ENCODE assay signal across 8 cellular contexts in the genomic region with DNA sequence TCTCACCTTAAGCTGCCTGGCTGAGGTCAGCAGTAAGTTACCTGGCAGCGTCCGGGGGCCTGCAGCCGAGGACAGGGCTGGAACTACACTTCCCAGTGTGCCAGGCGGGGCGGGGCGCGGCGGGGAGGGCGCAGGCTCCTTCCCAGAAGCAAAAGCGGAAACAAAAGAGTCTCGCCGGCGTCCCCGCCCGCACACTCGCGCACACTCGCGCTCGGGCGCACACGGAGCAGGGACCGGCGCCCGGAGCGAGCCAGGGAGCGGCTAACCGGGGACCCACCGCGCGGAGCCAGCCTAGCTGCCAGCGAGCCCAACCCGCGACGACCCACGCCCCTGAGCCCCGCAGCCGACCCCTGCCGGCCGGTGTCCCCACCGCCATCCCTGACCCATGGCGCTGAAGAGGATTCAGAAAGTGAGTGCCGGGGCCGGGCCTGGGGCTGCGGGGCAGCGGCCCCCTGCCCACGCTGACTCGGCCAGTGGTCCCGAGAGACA. TPM values are rescaled to one million over a fixed set of nuclear protein-coding genes. Genes with fewer than 3 reads are reported as not detected.
DNase-seq lines count a peak whose midpoint lies in the region; ATAC-seq, FAIRE-seq and TF ChIP-seq lines count a peak whose summit lies in the region.

A gene (plus strand): TSS at position 190 of the 489 bp plus-strand sequence. CDS start 196 bp downstream, at position 386.

- no peak for FAIRE-seq in RCC 7860 (lab: Jason Lieb, UNC)

- POLR2A ChIA-PET in naive thymus-derived CD4-positive, alpha-beta T cell (lab: Charles Lee): interaction anchor here (1.0 to 2.0 kb wide), 3 partner anchors 11 to 55 kb away, joined by 3 to 30 read pairs (median 4); a partner anchor contains a TSS

- H3K9ac ChIP-seq in HUES64 (ENCODE audit: low read depth, low read length): peak within 1 kb of the TSS; percentile 89
- H3K9ac ChIP-seq in fibroblast of lung (ENCODE audit: insufficient read depth, low read length): peak within 1 kb of the TSS; percentile 84

- no peaks in the 10 kb centered on the region for H3K36me3 ChIP-seq in HUES64 (ENCODE audit: insufficient read depth, low read length)
- H3K36me3 ChIP-seq in fibroblast of lung (ENCODE audit: control insufficient read depth, insufficient read depth, low read length): no peaks in the 10 kb centered on the region
- H3K36me3 ChIP-seq in naive thymus-derived CD4-positive, alpha-beta T cell (ENCODE audit: control insufficient read depth in 2 of 3, insufficient read depth in 3 of 3, low read length in 3 of 3): peaks cover 0 to 7% (median 0%) of the 10 kb centered on the region in 3 experiments

- H3K4me1 Mint-ChIP-seq in activated T-helper 1 cell treated with anti-CD3 and anti-CD28 coated beads, Interleukin-12 subunit alpha, Interleukin-12 subunit beta, Interleukin-2, Interleukin-4 antibody, amounts not matched to agents 30 ng/mL and 10 ng/mL and 1 ng/mL, durations not matched to agents 14 hours and 24 hours and 36 hours (ENCODE audit: low read depth): peaks cover 14% of the 10 kb centered on the region
- peaks cover 25 to 44% (median 38%) of the 10 kb centered on the region in 7 donors for H3K4me1 Mint-ChIP-seq in naive thymus-derived CD4-positive, alpha-beta T cell

- peak in 1 of 2 donors; percentile 3 for TF ChIP-seq CTCF in fibroblast of lung (conservative IDR thresholded peaks at IDR 0.05 in 1 of 2, IDR thresholded peaks at IDR 0.05 in 1 of 2; ENCODE audit: low read depth in 1 of 2, low read length in 2 of 2)

- peak within 1 kb of the TSS; percentile 80 for H3K27ac Mint-ChIP-seq in activated T-helper 1 cell treated with anti-CD3 and anti-CD28 coated beads, Interleukin-12 subunit alpha, Interleukin-12 subunit beta, Interleukin-2, Interleukin-4 antibody, amounts not matched to agents 30 ng/mL and 10 ng/mL and 1 ng/mL, durations not matched to agents 14 hours and 24 hours and 36 hours
- peak within 1 kb of the TSS; percentile 77 to 96 (median 87) for H3K27ac Mint-ChIP-seq in naive thymus-derived CD4-positive, alpha-beta T cell

- H3K4me3 ChIP-seq in HUES64 (ENCODE audit: low read length): peak within 1 kb of the TSS; percentile 88
- H3K4me3 ChIP-seq in fibroblast of lung (replicated peaks in 1 of 4; ENCODE audit: control extremely low read depth in 1 of 4, insufficient read depth in 1 of 4, low read depth in 3 of 4, low read length in 4 of 4): peak within 1 kb of the TSS; percentile 80 to 94 (median 84)
- peak within 1 kb of the TSS; percentile 71 for H3K4me3 ChIP-seq in naive thymus-derived CD4-positive, alpha-beta T cell (ENCODE audit: low read length)

- under 1% methylated on average over 49 of the region's 49 CpGs for WGBS in HUES64

- H3K27ac ChIP-seq in HUES64 (ENCODE audit: low read depth, low read length) (0 out of 2 replicates have a peak within 1 kb of the TSS, but pooled peaks have one; percentile 28), fibroblast of lung (ENCODE audit: insufficient read depth, low read length) (peak within 1 kb of the TSS; percentile 57)
- peak within 1 kb of the TSS; percentile 78 for H3K27ac ChIP-seq in naive thymus-derived CD4-positive, alpha-beta T cell (ENCODE audit: low read depth, low read length)

- no peaks in the 10 kb centered on the region for H3K9me3 Mint-ChIP-seq in activated T-helper 1 cell treated with anti-CD3 and anti-CD28 coated beads, Interleukin-12 subunit alpha, Interleukin-12 subunit beta, Interleukin-2, Interleukin-4 antibody, amounts not matched to agents 30 ng/mL and 10 ng/mL and 1 ng/mL, durations not matched to agents 14 hours and 24 hours and 36 hours
- H3K9me3 Mint-ChIP-seq in naive thymus-derived CD4-positive, alpha-beta T cell: peaks cover 0 to 2% (median 0%) of the 10 kb centered on the region in 11 donors

- H3K27me3 Mint-ChIP-seq in activated T-helper 1 cell treated with anti-CD3 and anti-CD28 coated beads, Interleukin-12 subunit alpha, Interleukin-12 subunit beta, Interleukin-2, Interleukin-4 antibody, amounts not matched to agents 30 ng/mL and 10 ng/mL and 1 ng/mL, durations not matched to agents 14 hours and 24 hours and 36 hours (ENCODE audit: insufficient read depth): peaks cover 8% of the 10 kb centered on the region
- H3K27me3 Mint-ChIP-seq in naive thymus-derived CD4-positive, alpha-beta T cell: peaks cover 0 to 7% (median 4%) of the 10 kb centered on the region in 5 donors

- no peaks in the 10 kb centered on the region for H4K20me1 ChIP-seq in fibroblast of lung (ENCODE audit: control insufficient read depth, extremely low read depth, insufficient read depth, low read length)

- H3K27me3 ChIP-seq in HUES64 (ENCODE audit: insufficient read depth, low read length) (no peaks in the 10 kb centered on the region), fibroblast of lung (ENCODE audit: control insufficient read depth, insufficient read depth, low read length) (peaks cover 13% of the 10 kb centered on the region)
- no peaks in the 10 kb centered on the region for H3K27me3 ChIP-seq in naive thymus-derived CD4-positive, alpha-beta T cell (ENCODE audit: control insufficient read depth in 2 of 2, insufficient read depth in 2 of 2, low read length in 2 of 2)

- H3K79me2 ChIP-seq in fibroblast of lung (ENCODE audit: control insufficient read depth, insufficient read depth, low read length): no peaks in the 10 kb centered on the region

- CTCF ChIA-PET in naive thymus-derived CD4-positive, alpha-beta T cell (lab: Charles Lee): interaction anchor here (0.7 to 1.2 kb wide), 3 partner anchors 49 to 152 kb away, joined by 3 to 4 read pairs (median 3); no protein-coding TSS in a partner anchor

- H3K4me1 ChIP-seq in HUES64 (ENCODE audit: insufficient read depth, low read length): peaks cover 10% of the 10 kb centered on the region
- no peaks in the 10 kb centered on the region for H3K4me1 ChIP-seq in fibroblast of lung (ENCODE audit: control insufficient read depth, extremely low read depth, insufficient read depth, low read length)
- H3K4me1 ChIP-seq in naive thymus-derived CD4-positive, alpha-beta T cell (ENCODE audit: control insufficient read depth in 2 of 2, insufficient read depth in 2 of 2, low read length in 2 of 2): peaks cover 0 to 15% of the 10 kb centered on the region in 2 donors

- peak within 1 kb of the TSS; percentile 92 for H3K4me3 Mint-ChIP-seq in activated T-helper 1 cell treated with anti-CD3 and anti-CD28 coated beads, Interleukin-12 subunit alpha, Interleukin-12 subunit beta, Interleukin-2, Interleukin-4 antibody, amounts not matched to agents 30 ng/mL and 10 ng/mL and 1 ng/mL, durations not matched to agents 14 hours and 24 hours and 36 hours
- H3K4me3 Mint-ChIP-seq in naive thymus-derived CD4-positive, alpha-beta T cell: peak within 1 kb of the TSS; percentile 88 to 98 (median 96)

- peak within 1 kb of the TSS; percentile 69 for H3K4me2 ChIP-seq in fibroblast of lung (ENCODE audit: extremely low read depth, insufficient read depth, low read length)

- peak; percentile 97 for ATAC-seq in GM21447 (IDR thresholded peaks at IDR 0.05; ENCODE audit: unreplicated experiment)
- ATAC-seq in naive thymus-derived CD4-positive, alpha-beta T cell: peak; percentile 98

- intact Hi-C loops in activated T-helper 1 cell treated with anti-CD3 and anti-CD28 coated beads, Interleukin-12 subunit alpha, Interleukin-12 subunit beta, Interleukin-2, Interleukin-4 antibody, amounts not matched to agents 30 ng/mL and 10 ng/mL and 1 ng/mL, durations not matched to agents 14 hours and 24 hours and 36 hours (cut with micrococcal nuclease): loop anchor here (1.0 to 5.0 kb wide), 4 partner anchors 36 to 66 kb away; a partner anchor contains a TSS
- intact Hi-C loops in naive thymus-derived CD4-positive, alpha-beta T cell (cut with micrococcal nuclease): loop anchor here (1.0 to 10.0 kb wide), 8 partner anchors 14 to 1970 kb away; a partner anchor contains a TSS

- H2AFZ ChIP-seq in fibroblast of lung (ENCODE audit: low read length): peak within 1 kb of the TSS; percentile 68

- H3K36me3 Mint-ChIP-seq in activated T-helper 1 cell treated with anti-CD3 and anti-CD28 coated beads, Interleukin-12 subunit alpha, Interleukin-12 subunit beta, Interleukin-2, Interleukin-4 antibody, amounts not matched to agents 30 ng/mL and 10 ng/mL and 1 ng/mL, durations not matched to agents 14 hours and 24 hours and 36 hours (ENCODE audit: low read depth): peaks cover 7% of the 10 kb centered on the region
- H3K36me3 Mint-ChIP-seq in naive thymus-derived CD4-positive, alpha-beta T cell: peaks cover 0 to 10% (median 3%) of the 10 kb centered on the region in 5 donors

- DNase-seq in DMS153 (lab: John Stamatoyannopoulos, UW) (peak; percentile 74), RCC 7860 (ENCODE audit: low spot score) (peak; percentile 55), fibroblast of lung (ENCODE audit: low read depth in 2 of 2) (peak; percentile 68 to 73)
- peak; percentile 73 for DNase-seq in activated T-helper 1 cell treated with anti-CD3 and anti-CD28 coated beads, Interleukin-12 subunit alpha, Interleukin-12 subunit beta, Interleukin-2, Interleukin-4 antibody, amounts not matched to agents 30 ng/mL and 10 ng/mL and 1 ng/mL, durations not matched to agents 14 hours and 24 hours and 36 hours (ENCODE audit: low spot score)
- DNase-seq in naive thymus-derived CD4-positive, alpha-beta T cell: peak; percentile 60 to 84 (median 74)
- DNase-seq in stimulated activated naive CD4-positive, alpha-beta T cell (lab: John Stamatoyannopoulos, UW): peak; percentile 56 to 75 (median 66)

- H3K9me3 ChIP-seq in HUES64 (ENCODE audit: insufficient read depth, low read depth, low read length) (no peaks in the 10 kb centered on the region), fibroblast of lung (ENCODE audit: control insufficient read depth, insufficient read depth, low read depth, low read length) (no peaks in the 10 kb centered on the region)
- no peaks in the 10 kb centered on the region for H3K9me3 ChIP-seq in naive thymus-derived CD4-positive, alpha-beta T cell (ENCODE audit: control insufficient read depth in 2 of 3, low read length in 3 of 3)

RNA-seq across cellular contexts. Expression of the gene that starts here (rescaled TPM):
- 31.0 TPM for polyA plus RNA-seq in HUES64 (2013, experiment 1 of 2)
- polyA plus RNA-seq in HUES64 (2013, experiment 2 of 2): 34.7 TPM
- 17.9 and 19.6 TPM in 2 replicates for total RNA-seq in activated T-helper 1 cell treated with anti-CD3 and anti-CD28 coated beads, Interleukin-12 subunit alpha, Interleukin-12 subunit beta, Interleukin-2, Interleukin-4 antibody, amounts not matched to agents 30 ng/mL and 10 ng/mL and 1 ng/mL, durations not matched to agents 14 hours and 24 hours and 36 hours
- total RNA-seq in fibroblast of lung: 11.6 and 12.1 TPM in 2 replicates
- polyA plus RNA-seq in fibroblast of lung: 17.7 and 21.4 TPM in 2 replicates
- polyA plus RNA-seq in fibroblast of lung (2012): 12.4 and 14.1 TPM in 2 replicates
- 0.56 and 0.86 TPM in 2 replicates for polyA minus RNA-seq in fibroblast of lung (ENCODE audit: low replicate concordance)
- total RNA-seq in naive thymus-derived CD4-positive, alpha-beta T cell: 10 to 100 TPM; 11.3 to 23.8 (median 12.8) TPM
- polyA plus RNA-seq in naive thymus-derived CD4-positive, alpha-beta T cell: 10 to 100 TPM; 12.3 to 19.2 TPM

Comparison
In these comparisons a context has a peak if more than half of its experiments do, and no peak if none do; other contexts are left out.
1. Peak in every context shown above with its lines: DNase-seq, ATAC-seq, H3K4me3 ChIP-seq and H3K27ac ChIP-seq.
2. H3K27ac ChIP-seq: peak in every context shown above with its lines; median percentile 78 in naive thymus-derived CD4-positive, alpha-beta T cell; 57 in fibroblast of lung; 28 in HUES64.